1 cellular context compared by ENCODE assay signal in genomic region chr1:230905733-230906132, GRCh38.
TF ChIP-seq lines count a peak whose summit lies in the region.

No MANE protein-coding gene starts in this region.

TF ChIP-seq in IMR-90, 13 proteins besides CTCF, POLR2A, EP300 and RAD21:
- no peak for TF ChIP-seq RFX5 (IDR thresholded peaks at IDR 0.05; ENCODE audit: low read depth, low read length)
- TF ChIP-seq ELK1 (IDR thresholded peaks at IDR 0.05; ENCODE audit: borderline replicate concordance, low read depth, low read length) = no peak
- no peak for TF ChIP-seq NFE2L2 (IDR thresholded peaks at IDR 0.05; ENCODE audit: low read depth, low read length)
- TF ChIP-seq CEBPB (IDR thresholded peaks at IDR 0.05; ENCODE audit: low read depth, low read length) = no peak
- no peak for TF ChIP-seq RCOR1 (IDR thresholded peaks at IDR 0.05; ENCODE audit: insufficient replicate concordance, low read length)
